ENCODE assay signal across 24 cellular contexts in the genomic region with DNA sequence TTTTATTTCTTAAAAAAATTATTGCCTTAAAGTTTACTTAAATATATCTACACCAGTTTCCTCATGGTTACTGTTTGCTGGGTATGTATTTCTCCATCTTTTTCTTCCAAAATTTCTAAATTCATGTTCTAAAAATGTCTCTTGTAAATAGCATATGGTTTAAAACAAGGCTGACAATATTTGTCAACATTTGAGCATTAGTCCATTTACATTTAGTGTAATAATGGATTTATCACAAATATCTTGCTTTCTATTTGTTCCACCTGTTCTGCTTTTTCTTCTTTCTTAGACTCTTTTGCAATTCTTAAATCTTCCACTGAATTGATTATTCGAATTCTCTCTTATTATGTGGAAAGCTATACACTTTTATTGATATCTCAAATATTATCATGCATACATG.
"Had no signal": no experiment of that assay in that cellular context is flagged by ENCODE, and none has a peak within 500 bp of the region (broad histone marks: within the 10 kb centered on the region; RNA-seq: fewer than 3 reads in every experiment).

No MANE protein-coding gene starts in this region.

- H3K27ac Mint-ChIP-seq: memory B cell; naive thymus-derived CD4-positive, alpha-beta T cell; natural killer cell treated with Interleukin-12 subunit alpha and Interleukin-12 subunit beta and Interleukin-15 and Interleukin-18, amount 100 ng/mL, for 72 hours; progenitor cell of endocrine pancreas; stimulated activated memory B cell treated with anti-CD40 and anti-IgM and Interleukin-4, amounts not matched to agents 10 μg/mL and 1 μg/mL and 100 μg/mL, for 72 hours; stimulated activated naive CD8-positive, alpha-beta T cell treated with anti-CD3 and anti-CD28 coated beads, Interleukin-15, amount 100 ng/mL, for 72 hours; type B pancreatic cell had no signal

- H3K4me3 ChIP-seq: left ventricle myocardium inferior, mucosa of descending colon, ovary, right atrium auricular region, right lobe of liver, smooth muscle cell, tibial nerve, uterus had no signal

- H3K4me2 ChIP-seq: smooth muscle cell had no signal

- H3K4me3 Mint-ChIP-seq: memory B cell; naive thymus-derived CD4-positive, alpha-beta T cell; natural killer cell treated with Interleukin-12 subunit alpha and Interleukin-12 subunit beta and Interleukin-15 and Interleukin-18, amount 100 ng/mL, for 72 hours; stimulated activated memory B cell treated with anti-CD40 and anti-IgM and Interleukin-4, amounts not matched to agents 10 μg/mL and 1 μg/mL and 100 μg/mL, for 72 hours; stimulated activated naive CD8-positive, alpha-beta T cell treated with anti-CD3 and anti-CD28 coated beads, Interleukin-15, amount 100 ng/mL, for 72 hours; type B pancreatic cell had no signal

- H3K36me3 ChIP-seq: ovary, right atrium auricular region, right lobe of liver, uterus had no signal

- DNase-seq: hypothalamus; islet precursor cell; left ventricle myocardium inferior; midbrain; mucosa of descending colon; ovary; right lobe of liver; stimulated activated CD4-positive, alpha-beta T cell treated with anti-CD3 and anti-CD28 coated beads, Interleukin-1b, Interleukin-23, amount 100 ng/mL, for 48 hours; stimulated activated CD4-positive, alpha-beta T cell treated with anti-CD3 and anti-CD28 coated beads, Interleukin-2, amount 100 ng/mL, for 48 hours; stimulated activated CD4-positive, alpha-beta T cell treated with anti-CD3 and anti-CD28 coated beads, Interleukin-4, amount 100 ng/mL, for 4 hours; stimulated activated CD8-positive, alpha-beta memory T cell treated with anti-CD3 and anti-CD28 coated beads, Interleukin-4, amount 100 ng/mL, for 48 hours; stimulated activated naive CD4-positive, alpha-beta T cell treated with Interleukin-2 at 50 U/mL for 16 hours; stimulated activated naive CD8-positive, alpha-beta T cell treated with anti-CD3 and anti-CD28 coated beads, Interleukin-15, amount 100 ng/mL, for 72 hours; substantia nigra; uterus had no signal

- H3K27me3 Mint-ChIP-seq: memory B cell; naive thymus-derived CD4-positive, alpha-beta T cell; natural killer cell treated with Interleukin-12 subunit alpha and Interleukin-12 subunit beta and Interleukin-15 and Interleukin-18, amount 100 ng/mL, for 72 hours; progenitor cell of endocrine pancreas; stimulated activated memory B cell treated with anti-CD40 and anti-IgM and Interleukin-4, amounts not matched to agents 10 μg/mL and 1 μg/mL and 100 μg/mL, for 72 hours; stimulated activated naive CD8-positive, alpha-beta T cell treated with anti-CD3 and anti-CD28 coated beads, Interleukin-15, amount 100 ng/mL, for 72 hours; type B pancreatic cell had no signal

- H3K4me1 Mint-ChIP-seq: memory B cell; stimulated activated memory B cell treated with anti-CD40 and anti-IgM and Interleukin-4, amounts not matched to agents 10 μg/mL and 1 μg/mL and 100 μg/mL, for 72 hours; stimulated activated naive CD8-positive, alpha-beta T cell treated with anti-CD3 and anti-CD28 coated beads, Interleukin-15, amount 100 ng/mL, for 72 hours had no signal

- H3K9me3 ChIP-seq: ovary, right lobe of liver had no signal

- H3K4me1 ChIP-seq: right lobe of liver, uterus had no signal

- H3K27me3 ChIP-seq: ovary, right atrium auricular region, right lobe of liver, tibial nerve, uterus had no signal

- ATAC-seq: mucosa of descending colon; naive thymus-derived CD4-positive, alpha-beta T cell; natural killer cell treated with Interleukin-12 subunit alpha and Interleukin-12 subunit beta and Interleukin-15 and Interleukin-18, amount 100 ng/mL, for 72 hours; right lobe of liver; stimulated activated memory B cell treated with anti-CD40 and anti-IgM and Interleukin-4, amounts not matched to agents 10 μg/mL and 1 μg/mL and 100 μg/mL, for 72 hours; stimulated activated naive CD8-positive, alpha-beta T cell treated with anti-CD3 and anti-CD28 coated beads, Interleukin-15, amount 100 ng/mL, for 72 hours had no signal

- H3K27ac ChIP-seq: left ventricle myocardium inferior, ovary, right atrium auricular region, right lobe of liver, tibial nerve, uterus had no signal
